In the genomic region with DNA sequence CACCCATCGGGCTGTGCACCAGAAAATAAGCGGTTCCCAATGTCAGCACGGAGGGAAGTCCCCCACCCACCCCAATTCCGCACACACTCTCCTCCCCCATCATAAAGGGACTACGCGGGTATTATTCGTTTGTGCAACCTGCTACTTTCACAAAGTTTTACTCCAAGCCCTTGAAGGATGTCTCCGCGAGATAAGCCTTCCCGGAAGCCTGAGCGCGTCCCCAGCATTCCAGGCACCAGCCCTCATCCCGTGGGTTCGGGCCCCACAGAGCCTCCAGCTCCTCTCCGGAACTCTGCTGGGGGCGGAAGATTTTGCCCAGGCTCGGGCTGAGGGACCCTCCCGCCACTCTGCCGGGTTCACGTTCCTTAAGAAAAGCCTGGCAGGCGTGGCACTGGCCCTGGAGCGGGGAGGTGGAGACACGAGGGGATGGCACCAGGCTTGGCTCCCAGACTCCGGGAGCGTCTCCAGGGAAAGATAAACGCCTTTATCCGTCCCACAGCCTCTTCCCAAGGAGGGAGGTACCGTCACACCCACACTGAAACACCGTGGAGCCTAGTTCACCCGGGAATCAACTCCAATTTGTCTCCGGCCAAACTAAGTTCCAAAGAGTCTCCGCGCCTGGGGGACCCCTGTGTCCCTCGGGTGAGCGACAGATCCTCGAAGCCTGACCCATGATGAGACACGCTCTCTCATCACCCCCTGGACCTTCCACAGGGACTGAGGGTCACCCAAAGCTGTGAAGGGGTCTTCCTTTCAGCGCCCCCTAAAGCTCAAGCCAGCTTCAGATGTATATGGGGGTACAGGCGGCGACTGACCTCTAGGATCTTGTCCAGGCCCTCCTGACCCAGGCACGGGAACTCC, we compare ENCODE assay signal across 8 cellular contexts. TPM values are rescaled to one million over a fixed set of nuclear protein-coding genes. Genes with fewer than 3 reads are reported as not detected.
DNase-seq lines count a peak whose midpoint lies in the region; ATAC-seq and TF ChIP-seq lines count a peak whose summit lies in the region.

No MANE protein-coding gene starts in this region.

- H3K27ac ChIP-seq in body of pancreas (peak overlapping the region in 3 of 4 donors; percentile 61 to 84 (median 72)), tibial artery (no peak overlapping the region)

- H3K4me1 Mint-ChIP-seq in neural crest cell = peaks cover 77% of the 10 kb centered on the region

- peaks cover 3% of the 10 kb centered on the region for H3K36me3 Mint-ChIP-seq in neural crest cell (ENCODE audit: low read depth)

- peak in 1 of 3 donors; percentile 6 for TF ChIP-seq POLR2A in body of pancreas (IDR thresholded peaks at IDR 0.05)

- peak overlapping the region; percentile 56 to 68 for H3K4me3 ChIP-seq in body of pancreas
- peak overlapping the region; percentile 44 to 54 for H3K4me3 ChIP-seq in tibial artery

- TF ChIP-seq CTCF in body of pancreas (IDR thresholded peaks at IDR 0.05) (no peak), neural crest cell (conservative IDR thresholded peaks at IDR 0.05) (no peak), tibial artery (IDR thresholded peaks at IDR 0.05) (no peak)

- ATAC-seq in activated CD4-positive, CD25-positive, alpha-beta regulatory T cell treated with anti-CD3 and anti-CD28 coated beads, Interleukin-2, amount 50 U/mL, for 24 hours = no peak
- ATAC-seq in body of pancreas (no peak), left lobe of liver (no peak), HG02623 (IDR thresholded peaks at IDR 0.05; ENCODE audit: unreplicated experiment) (no peak)

- peak overlapping the region; percentile 91 for H3K4me3 Mint-ChIP-seq in neural crest cell

- H3K27me3 ChIP-seq in body of pancreas (no peaks in the 10 kb centered on the region), tibial artery (peaks cover 0 to 29% of the 10 kb centered on the region in 2 donors)

- intact Hi-C loops in body of pancreas (cut with DNase I) (no loop called here), tibial artery (cut with DNase I; ENCODE audit: low total_unique reads) (no loop called here)

- no peaks in the 10 kb centered on the region for H3K36me3 ChIP-seq in body of pancreas (replicated peaks in 1 of 2; ENCODE audit: insufficient read depth in 1 of 2, low read depth in 2 of 2)
- H3K36me3 ChIP-seq in tibial artery = no peaks in the 10 kb centered on the region

- H3K27me3 Mint-ChIP-seq in neural crest cell (ENCODE audit: low read depth) = peaks cover 17% of the 10 kb centered on the region

- 10 to 12% methylated on average over 21 to 41 of the region's 41 CpGs for WGBS in body of pancreas, 2 donors

- peak; percentile 39 for DNase-seq in activated CD4-positive, CD25-positive, alpha-beta regulatory T cell treated with anti-CD3 and anti-CD28 coated beads, Interleukin-2, amount 50 U/mL, for 72 hours
- DNase-seq in body of pancreas (no peak), neural crest cell (ENCODE audit: low read depth, low spot score) (no peak), tibial artery (no peak), left lobe of liver (ENCODE audit: low spot score) (no peak), HT-29 (ENCODE audit: low spot score) (no peak)

- peak overlapping the region; percentile 93 for H3K27ac Mint-ChIP-seq in neural crest cell (ENCODE audit: unreplicated experiment)

- H3K9me3 Mint-ChIP-seq in neural crest cell = no peaks in the 10 kb centered on the region

- H3K9me3 ChIP-seq in body of pancreas (no peaks in the 10 kb centered on the region), tibial artery (no peaks in the 10 kb centered on the region)

- peaks cover 26% of the 10 kb centered on the region for H3K4me1 ChIP-seq in body of pancreas
- peaks cover 0 to 16% (median 10%) of the 10 kb centered on the region in 4 donors for H3K4me1 ChIP-seq in tibial artery

RNA-seq across cellular contexts. Expression of a gene that starts 0.9 kb away (rescaled TPM):
- total RNA-seq in body of pancreas (10 to 100 TPM; 16.9 to 31.0 TPM), neural crest cell (30.4 and 32.7 TPM in 2 replicates), left lobe of liver (62.3 TPM)
- 31.8 and 35.3 TPM in 2 replicates for total RNA-seq in HT-29 (2014; rRNA removed; shearing (Covaris generic))

Comparison
In these comparisons a context has a peak if more than half of its experiments do, and no peak if none do; other contexts are left out.
1. H3K27ac ChIP-seq: peak in body of pancreas (3 of 4); none in tibial artery (0 of 2).